In the genomic region with DNA sequence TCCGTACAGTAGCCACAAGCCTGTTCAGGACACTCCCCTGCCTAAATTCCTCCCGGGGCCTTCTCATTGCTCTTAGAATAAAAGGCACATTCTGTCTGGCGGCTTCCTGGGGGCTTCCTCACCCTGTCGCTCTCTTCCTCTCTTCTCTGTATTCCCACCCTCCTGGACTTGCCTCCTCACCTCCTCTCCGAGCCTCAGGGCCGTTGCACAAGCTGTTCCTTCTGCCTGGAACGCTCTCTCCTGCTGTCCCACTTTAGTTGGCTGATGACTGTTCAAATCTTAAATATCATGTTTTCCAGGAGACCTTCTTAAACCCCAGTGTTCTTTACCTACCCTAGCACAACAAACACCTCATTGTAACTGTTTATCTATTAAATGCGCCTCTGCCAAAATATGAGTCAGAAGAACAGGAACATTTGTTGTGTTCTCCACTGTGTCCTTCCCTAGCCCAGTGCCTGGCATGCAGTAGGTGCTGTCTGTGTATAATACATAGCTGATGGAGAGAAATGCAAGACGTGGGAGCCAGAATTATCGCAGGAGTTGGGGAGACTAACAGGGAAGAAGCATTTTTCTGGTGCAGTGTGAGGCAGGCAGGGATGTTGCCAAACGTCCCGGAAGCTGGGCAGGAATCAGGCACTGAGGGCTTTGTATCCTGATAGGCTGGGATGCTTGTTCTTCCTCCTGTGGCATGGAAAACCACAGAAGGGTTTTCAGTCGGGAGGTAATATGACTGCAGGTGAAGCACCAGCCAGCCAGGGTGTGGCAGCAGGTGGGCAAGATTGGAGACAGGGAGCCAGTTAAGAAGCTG, we compare ENCODE assay signal across 1 cellular context.
TF ChIP-seq lines count a peak whose summit lies in the region.

No MANE protein-coding gene starts in this region.

TF ChIP-seq in H1, 55 proteins besides CTCF, POLR2A, EP300 and RAD21:
- TF ChIP-seq YY1 (IDR thresholded peaks at IDR 0.05; ENCODE audit: low read depth, low read length): no peak
